ENCODE assay signal across 13 cellular contexts in genomic region chr7:147569514-147569913, GRCh38.
"Had no signal": no experiment of that assay in that cellular context is flagged by ENCODE, and none has a peak within 500 bp of the region (broad histone marks: within the 10 kb centered on the region; RNA-seq: fewer than 3 reads in every experiment).

No MANE protein-coding gene starts in this region.

- FAIRE-seq: endometrium, kidney had no signal

- H3K27ac ChIP-seq: esophagus squamous epithelium had no signal

- H3K36me3 ChIP-seq: esophagus squamous epithelium had no signal

- DNase-seq: effector memory CD4-positive, alpha-beta T cell; esophagus squamous epithelium; foreskin fibroblast; immature natural killer cell; kidney; mucosa of descending colon; naive thymus-derived CD8-positive, alpha-beta T cell; posterior cingulate gyrus; stimulated activated CD4-positive, alpha-beta T cell treated with anti-CD3 and anti-CD28 coated beads, Interleukin-2, amount 100 ng/mL, for 24 hours; stimulated activated CD4-positive, alpha-beta T cell treated with anti-CD3 and anti-CD28 coated beads, Interleukin-4, amount 100 ng/mL, for 4 hours; stimulated activated naive CD4-positive, alpha-beta T cell had no signal

- H3K4me1 ChIP-seq: esophagus squamous epithelium had no signal

- ATAC-seq: mucosa of descending colon; naive thymus-derived CD8-positive, alpha-beta T cell; sciatic nerve had no signal

- H3K4me3 ChIP-seq: esophagus squamous epithelium, mucosa of descending colon had no signal

- H3K27me3 ChIP-seq: esophagus squamous epithelium had no signal

- H3K9me3 ChIP-seq: esophagus squamous epithelium, mucosa of descending colon had no signal
